In genomic region chr12:58425481-58426392, GRCh38 we compare ENCODE assay signal across 8 cellular contexts.
DNase-seq lines count a peak whose midpoint lies in the region; ATAC-seq and TF ChIP-seq lines count a peak whose summit lies in the region.

No MANE protein-coding gene starts in this region.

- no peaks in the 10 kb centered on the region for H3K79me2 ChIP-seq in fibroblast of lung (ENCODE audit: control insufficient read depth, insufficient read depth, low read length)

- H3K9ac ChIP-seq in SK-N-MC (ENCODE audit: insufficient read length) (no peak overlapping the region), fibroblast of lung (ENCODE audit: insufficient read depth, low read length) (no peak overlapping the region)

- peaks cover 9% of the 10 kb centered on the region for H3K36me3 Mint-ChIP-seq in progenitor cell of endocrine pancreas (ENCODE audit: insufficient read depth)
- H3K36me3 Mint-ChIP-seq in effector memory CD8-positive, alpha-beta T cell (ENCODE audit: insufficient read depth): no peaks in the 10 kb centered on the region

- ATAC-seq in GM19328 (IDR thresholded peaks at IDR 0.05; ENCODE audit: unreplicated experiment) (peak; percentile 84), HG03135 (IDR thresholded peaks at IDR 0.05; ENCODE audit: unreplicated experiment) (peak; percentile 85)
- no peak for ATAC-seq in effector memory CD8-positive, alpha-beta T cell (replicated peaks)

- H2AFZ ChIP-seq in fibroblast of lung (ENCODE audit: low read length): peak overlapping the region; percentile 49

- H3K36me3 ChIP-seq in SK-N-MC (ENCODE audit: insufficient read depth, low read length) (no peaks in the 10 kb centered on the region), fibroblast of lung (ENCODE audit: control insufficient read depth, insufficient read depth, low read length) (no peaks in the 10 kb centered on the region)

- no peaks in the 10 kb centered on the region for H3K9me3 ChIP-seq in SK-N-MC (ENCODE audit: low read depth, low read length)
- no peaks in the 10 kb centered on the region for H3K9me3 ChIP-seq in fibroblast of lung (ENCODE audit: control insufficient read depth, insufficient read depth, low read depth, low read length)

- peaks cover 27% of the 10 kb centered on the region for H3K9me3 Mint-ChIP-seq in progenitor cell of endocrine pancreas (ENCODE audit: low read depth)
- H3K9me3 Mint-ChIP-seq in effector memory CD8-positive, alpha-beta T cell: peaks cover 0 to 2% of the 10 kb centered on the region in 2 donors

- H3K4me3 ChIP-seq in SK-N-MC (no peak overlapping the region), fibroblast of lung (replicated peaks in 1 of 4; ENCODE audit: control extremely low read depth in 1 of 4, insufficient read depth in 1 of 4, low read depth in 3 of 4, low read length in 4 of 4) (peak overlapping the region in 1 of 4 experiments; percentile 1)

- peak overlapping the region; percentile 64 for H3K4me2 ChIP-seq in fibroblast of lung (ENCODE audit: extremely low read depth, insufficient read depth, low read length)

- TF ChIP-seq CTCF in fibroblast of lung (conservative IDR thresholded peaks at IDR 0.05 in 1 of 2, IDR thresholded peaks at IDR 0.05 in 1 of 2; ENCODE audit: low read depth in 1 of 2, low read length in 2 of 2) (no peak), progenitor cell of endocrine pancreas (IDR thresholded peaks at IDR 0.05; ENCODE audit: unreplicated experiment) (no peak)

- H3K4me1 ChIP-seq in fibroblast of lung (ENCODE audit: control insufficient read depth, extremely low read depth, insufficient read depth, low read length): peaks cover 23% of the 10 kb centered on the region

- peak overlapping the region; percentile 39 for H3K27ac ChIP-seq in SK-N-MC
- peak overlapping the region; percentile 92 for H3K27ac ChIP-seq in fibroblast of lung (ENCODE audit: insufficient read depth, low read length)

- no peaks in the 10 kb centered on the region for H3K27me3 Mint-ChIP-seq in progenitor cell of endocrine pancreas
- H3K27me3 Mint-ChIP-seq in effector memory CD8-positive, alpha-beta T cell: peaks cover 0 to 4% of the 10 kb centered on the region in 2 donors

- H4K20me1 ChIP-seq in fibroblast of lung (ENCODE audit: control insufficient read depth, extremely low read depth, insufficient read depth, low read length): no peaks in the 10 kb centered on the region

- no peak overlapping the region for H3K4me3 Mint-ChIP-seq in progenitor cell of endocrine pancreas (ENCODE audit: low read depth)
- H3K4me3 Mint-ChIP-seq in effector memory CD8-positive, alpha-beta T cell: no peak overlapping the region

- intact Hi-C loops in posterior vena cava (cut with DNase I): no loop called here

- H3K4me1 Mint-ChIP-seq in progenitor cell of endocrine pancreas (ENCODE audit: low read depth): peaks cover 20% of the 10 kb centered on the region
- H3K4me1 Mint-ChIP-seq in effector memory CD8-positive, alpha-beta T cell (ENCODE audit: low read depth in 2 of 2): no peaks in the 10 kb centered on the region

- peak overlapping the region; percentile 97 for H3K27ac Mint-ChIP-seq in progenitor cell of endocrine pancreas
- no peak overlapping the region for H3K27ac Mint-ChIP-seq in effector memory CD8-positive, alpha-beta T cell

- no peaks in the 10 kb centered on the region for H3K27me3 ChIP-seq in fibroblast of lung (ENCODE audit: control insufficient read depth, insufficient read depth, low read length)

- DNase-seq in ELF-1 (ENCODE audit: low read depth, low spot score) (peak; percentile 86), SK-N-MC (ENCODE audit: low read depth, low spot score) (no peak), fibroblast of lung (ENCODE audit: low read depth in 2 of 2) (peak; percentile 95 to 97), progenitor cell of endocrine pancreas (ENCODE audit: low spot score, unreplicated experiment) (no peak), posterior vena cava (ENCODE audit: low spot score) (no peak)
- no peak for DNase-seq in effector memory CD8-positive, alpha-beta T cell

Comparison
In these comparisons a context has a peak if more than half of its experiments do, and no peak if none do; other contexts are left out.
1. DNase-seq: peak in ELF-1 (single experiment) and fibroblast of lung (2 of 2); none in SK-N-MC (single experiment), progenitor cell of endocrine pancreas (single experiment), effector memory CD8-positive, alpha-beta T cell (0 of 3) and posterior vena cava (single experiment).